23 cellular contexts compared by ENCODE assay signal in genomic region chr6:113610377-113610988, GRCh38.
DNase-seq lines count a peak whose midpoint lies in the region; ATAC-seq, FAIRE-seq and TF ChIP-seq lines count a peak whose summit lies in the region.
"Had no signal": no experiment of that assay in that cellular context is flagged by ENCODE, and none has a peak within 500 bp of the region (broad histone marks: within the 10 kb centered on the region; RNA-seq: fewer than 3 reads in every experiment).

No MANE protein-coding gene starts in this region.

- H3K4me3 ChIP-seq in A673 (ENCODE audit: low read depth, low read length, poor library complexity, severe bottlenecking) (no peak overlapping the region), neural progenitor cell (no peak overlapping the region), kidney (ENCODE audit: low read length in 2 of 2) (no peak overlapping the region), GM23248 (no peak overlapping the region)
- no peak overlapping the region for H3K4me3 ChIP-seq in effector memory CD4-positive, alpha-beta T cell (ENCODE audit: insufficient read depth, low read depth, low read length, poor library complexity, severe bottlenecking)

- H3K79me2 ChIP-seq in neural progenitor cell (ENCODE audit: low read depth) (no peaks in the 10 kb centered on the region), GM23248 (ENCODE audit: insufficient read depth) (no peaks in the 10 kb centered on the region)

- H3K27ac Mint-ChIP-seq in neural progenitor cell, result peak overlapping the region; percentile 77
- H3K27ac Mint-ChIP-seq in activated CD4-positive, alpha-beta memory T cell treated with anti-CD3 and anti-CD28 coated beads, Interleukin-2, amount 10 ng/mL, durations not matched to agents 7 days and 5 days, result no peak overlapping the region
- H3K27ac Mint-ChIP-seq: CD8-positive, alpha-beta memory T cell had no signal

- CTCF ChIA-PET in A673 (lab: Charles Lee), result no interaction called here
- CTCF ChIA-PET in activated CD4-positive, alpha-beta memory T cell treated with anti-CD3 and anti-CD28 coated beads, Interleukin-2, amount 10 ng/mL, durations not matched to agents 7 days and 5 days (lab: Charles Lee), result no interaction called here

- H3K4me3 Mint-ChIP-seq in neural progenitor cell, result no peak overlapping the region
- no peak overlapping the region for H3K4me3 Mint-ChIP-seq in activated CD4-positive, alpha-beta memory T cell treated with anti-CD3 and anti-CD28 coated beads, Interleukin-2, amount 10 ng/mL, durations not matched to agents 7 days and 5 days
- H3K4me3 Mint-ChIP-seq: CD8-positive, alpha-beta memory T cell had no signal

- H3K36me3 Mint-ChIP-seq in neural progenitor cell, result peaks cover 6% of the 10 kb centered on the region
- no peaks in the 10 kb centered on the region for H3K36me3 Mint-ChIP-seq in activated CD4-positive, alpha-beta memory T cell treated with anti-CD3 and anti-CD28 coated beads, Interleukin-2, amount 10 ng/mL, durations not matched to agents 7 days and 5 days (ENCODE audit: low read depth)
- H3K36me3 Mint-ChIP-seq: CD8-positive, alpha-beta memory T cell had no signal

- peak; percentile 31; the same call in 1 of the 3 replicates for ATAC-seq in SK-N-SH treated with all-trans-retinoic acid at 6 μM for 48 hours
- ATAC-seq: Panc1 had no signal

- peaks cover 5% of the 10 kb centered on the region for H3K27me3 Mint-ChIP-seq in neural progenitor cell (ENCODE audit: insufficient read depth, low read depth)
- H3K27me3 Mint-ChIP-seq in activated CD4-positive, alpha-beta memory T cell treated with anti-CD3 and anti-CD28 coated beads, Interleukin-2, amount 10 ng/mL, durations not matched to agents 7 days and 5 days, result peaks cover 11% of the 10 kb centered on the region

- H3K4me2 ChIP-seq in neural progenitor cell (no peak overlapping the region), GM23248 (ENCODE audit: unreplicated experiment) (no peak overlapping the region)

- peaks cover 18% of the 10 kb centered on the region for H3K4me1 ChIP-seq in A673 (ENCODE audit: insufficient read depth, low read length, poor library complexity, severe bottlenecking)
- H3K4me1 ChIP-seq in neural progenitor cell, result peaks cover 5% of the 10 kb centered on the region
- no peaks in the 10 kb centered on the region for H3K4me1 ChIP-seq in kidney (ENCODE audit: control insufficient read depth in 1 of 2, insufficient read depth in 1 of 2, low read depth in 1 of 2, low read length in 2 of 2)
- no peaks in the 10 kb centered on the region for H3K4me1 ChIP-seq in effector memory CD4-positive, alpha-beta T cell (ENCODE audit: control insufficient read depth, insufficient read depth, low read length, poor library complexity, severe bottlenecking)
- no peaks in the 10 kb centered on the region for H3K4me1 ChIP-seq in GM23248 (ENCODE audit: insufficient read depth)

- H2AFZ ChIP-seq in neural progenitor cell (replicated peaks) (no peak overlapping the region), GM23248 (no peak overlapping the region)

- H3K27me3 ChIP-seq in A673 (replicated peaks; ENCODE audit: insufficient read depth, low read depth, low read length, poor library complexity), result no peaks in the 10 kb centered on the region
- H3K27me3 ChIP-seq in neural progenitor cell, result no peaks in the 10 kb centered on the region
- no peaks in the 10 kb centered on the region for H3K27me3 ChIP-seq in effector memory CD4-positive, alpha-beta T cell (replicated peaks; ENCODE audit: control insufficient read depth, insufficient read depth, low read length, poor library complexity, severe bottlenecking)
- no peaks in the 10 kb centered on the region for H3K27me3 ChIP-seq in GM23248 (replicated peaks; ENCODE audit: insufficient read depth)

- no peak for FAIRE-seq in kidney (lab: Jason Lieb, UNC)
- FAIRE-seq: G401.6, GM12892 had no signal

- H4K20me1 ChIP-seq in neural progenitor cell (ENCODE audit: low read depth), result no peaks in the 10 kb centered on the region
- no peaks in the 10 kb centered on the region for H4K20me1 ChIP-seq in GM23248 (ENCODE audit: insufficient read depth)

- POLR2A ChIA-PET in A673 (lab: Charles Lee; ENCODE audit: low non-redundant PET), result no interaction called here
- POLR2A ChIA-PET in activated CD4-positive, alpha-beta memory T cell treated with anti-CD3 and anti-CD28 coated beads, Interleukin-2, amount 10 ng/mL, durations not matched to agents 7 days and 5 days (lab: Charles Lee), result no interaction called here

- 94 to 95% methylated on average over 4 of the region's 4 CpGs for WGBS in GM23248 (ENCODE audit: low coverage in 1 of 2, low lambda C conversion rate in 2 of 2, missing lambda C conversion rate in 2 of 2), 2 experiments

- H3K9ac ChIP-seq in neural progenitor cell (no peak overlapping the region), kidney (ENCODE audit: low read length in 2 of 2) (no peak overlapping the region), GM23248 (no peak overlapping the region)

- no peaks in the 10 kb centered on the region for H3K9me2 ChIP-seq in GM23248 (ENCODE audit: insufficient read depth)

- no peaks in the 10 kb centered on the region for H3F3A ChIP-seq in neural progenitor cell (ENCODE audit: low read depth)
- H3F3A ChIP-seq in GM23248 (ENCODE audit: insufficient read depth), result no peaks in the 10 kb centered on the region

- no peaks in the 10 kb centered on the region for H3K9me3 ChIP-seq in A673 (ENCODE audit: low read depth, low read length, poor library complexity, severe bottlenecking)
- no peaks in the 10 kb centered on the region for H3K9me3 ChIP-seq in neural progenitor cell (ENCODE audit: low read depth)
- H3K9me3 ChIP-seq in kidney (ENCODE audit: control insufficient read depth in 1 of 2, low read length in 2 of 2), result peaks cover 0 to 6% of the 10 kb centered on the region in 2 donors
- H3K9me3 ChIP-seq in effector memory CD4-positive, alpha-beta T cell (ENCODE audit: control insufficient read depth, low read length), result no peaks in the 10 kb centered on the region
- no peaks in the 10 kb centered on the region for H3K9me3 ChIP-seq in GM23248 (ENCODE audit: low read depth)

- TF ChIP-seq CTCF in A673 (conservative IDR thresholded peaks at IDR 0.05; ENCODE audit: low read depth, low read length) (no peak), neural progenitor cell (IDR thresholded peaks at IDR 0.05) (no peak), kidney (IDR thresholded peaks at IDR 0.05; ENCODE audit: borderline replicate concordance, extremely low read depth, insufficient read depth) (no peak)

- peak overlapping the region; percentile 28 for H3K27ac ChIP-seq in A673 (ENCODE audit: low read depth, low read length, poor library complexity, severe bottlenecking)
- H3K27ac ChIP-seq in neural progenitor cell, result peak overlapping the region; percentile 15
- H3K27ac ChIP-seq in kidney (ENCODE audit: low read depth in 2 of 2, low read length in 2 of 2), result no peak overlapping the region
- H3K27ac ChIP-seq in effector memory CD4-positive, alpha-beta T cell (ENCODE audit: insufficient read depth, low read length, poor library complexity, severe bottlenecking), result no peak overlapping the region
- no peak overlapping the region for H3K27ac ChIP-seq in GM23248
- H3K27ac ChIP-seq: 22Rv1, C4-2B had no signal

- H3K36me3 ChIP-seq in A673 (ENCODE audit: insufficient read depth, low read length, poor library complexity, severe bottlenecking) (no peaks in the 10 kb centered on the region), neural progenitor cell (no peaks in the 10 kb centered on the region), kidney (ENCODE audit: control insufficient read depth in 1 of 2, insufficient read depth in 2 of 2, low read length in 2 of 2) (no peaks in the 10 kb centered on the region), GM23248 (ENCODE audit: low read depth) (no peaks in the 10 kb centered on the region)
- no peaks in the 10 kb centered on the region for H3K36me3 ChIP-seq in effector memory CD4-positive, alpha-beta T cell (ENCODE audit: control insufficient read depth, insufficient read depth, low read length)

- BruUV-seq in A673 (replicated peaks; lab: Mats Ljungman, UMichigan), result no TSS peak

- intact Hi-C loops in A673 (cut with micrococcal nuclease; ENCODE audit: unreplicated experiment) (no loop called here), kidney (cut with DNase I) (no loop called here)

- peaks cover 26% of the 10 kb centered on the region for H3K4me1 Mint-ChIP-seq in neural progenitor cell
- no peaks in the 10 kb centered on the region for H3K4me1 Mint-ChIP-seq in activated CD4-positive, alpha-beta memory T cell treated with anti-CD3 and anti-CD28 coated beads, Interleukin-2, amount 10 ng/mL, durations not matched to agents 7 days and 5 days
- H3K4me1 Mint-ChIP-seq: CD8-positive, alpha-beta memory T cell had no signal

- in situ Hi-C loops in GM23248 (cut with MboI), result no loop called here

- peak; percentile 54 for DNase-seq in A673 (ENCODE audit: low spot score)
- DNase-seq in dermis blood vessel endothelial cell, result peak; percentile 37
- no peak for DNase-seq in neural progenitor cell (ENCODE audit: low spot score)
- no peak for DNase-seq in activated CD4-positive, alpha-beta memory T cell treated with anti-CD3 and anti-CD28 coated beads, Interleukin-2, amount 10 ng/mL, durations not matched to agents 7 days and 5 days
- DNase-seq in kidney, result no peak
- DNase-seq in effector memory CD4-positive, alpha-beta T cell, result no peak
- DNase-seq in GM23248, result no peak
- DNase-seq: AML-193; Calu3; CD8-positive, alpha-beta memory T cell; Karpas-422; MV-4-11; NCI-H1105 treated with DMSO at 0.1 percent for 48 hours; NCI-H1694; NCI-H2081; NCI-H2171; NCI-H345 had no signal

- peaks cover 18% of the 10 kb centered on the region for H3K9me3 Mint-ChIP-seq in neural progenitor cell
- peaks cover 2% of the 10 kb centered on the region for H3K9me3 Mint-ChIP-seq in activated CD4-positive, alpha-beta memory T cell treated with anti-CD3 and anti-CD28 coated beads, Interleukin-2, amount 10 ng/mL, durations not matched to agents 7 days and 5 days

TF ChIP-seq in SK-N-SH treated with all-trans-retinoic acid at 6 μM for 48 hours, 23 proteins besides CTCF, POLR2A, EP300 and RAD21 (continues in another document):
- TF ChIP-seq BACH2 (CRISPR knock-in tag; IDR thresholded peaks at IDR 0.05; ENCODE audit: borderline replicate concordance) (no peak), ARNTL (CRISPR knock-in tag; IDR thresholded peaks at IDR 0.05; ENCODE audit: borderline replicate concordance, low read depth) (no peak), CSRNP3 (CRISPR knock-in tag; IDR thresholded peaks at IDR 0.05) (no peak), TCF4 (CRISPR knock-in tag; IDR thresholded peaks at IDR 0.05; ENCODE audit: borderline replicate concordance) (peak; percentile 47; the same call in 1 of the 2 replicates)

Comparison
In these comparisons a context has a peak if more than half of its experiments do, and no peak if none do; other contexts are left out.
1. DNase-seq: peak in A673 (single experiment) and dermis blood vessel endothelial cell (single experiment); none in neural progenitor cell (single experiment), activated CD4-positive, alpha-beta memory T cell treated with anti-CD3 and anti-CD28 coated beads, Interleukin-2, amount 10 ng/mL, durations not matched to agents 7 days and 5 days (single experiment), kidney (single experiment), effector memory CD4-positive, alpha-beta T cell (0 of 3) and GM23248 (single experiment).
2. H3K27ac ChIP-seq: peak in A673 (single experiment) and neural progenitor cell (single experiment); none in kidney (0 of 2), effector memory CD4-positive, alpha-beta T cell (single experiment) and GM23248 (single experiment).